Comparison of ENCODE assay signal across 11 cellular contexts in the genomic region with DNA sequence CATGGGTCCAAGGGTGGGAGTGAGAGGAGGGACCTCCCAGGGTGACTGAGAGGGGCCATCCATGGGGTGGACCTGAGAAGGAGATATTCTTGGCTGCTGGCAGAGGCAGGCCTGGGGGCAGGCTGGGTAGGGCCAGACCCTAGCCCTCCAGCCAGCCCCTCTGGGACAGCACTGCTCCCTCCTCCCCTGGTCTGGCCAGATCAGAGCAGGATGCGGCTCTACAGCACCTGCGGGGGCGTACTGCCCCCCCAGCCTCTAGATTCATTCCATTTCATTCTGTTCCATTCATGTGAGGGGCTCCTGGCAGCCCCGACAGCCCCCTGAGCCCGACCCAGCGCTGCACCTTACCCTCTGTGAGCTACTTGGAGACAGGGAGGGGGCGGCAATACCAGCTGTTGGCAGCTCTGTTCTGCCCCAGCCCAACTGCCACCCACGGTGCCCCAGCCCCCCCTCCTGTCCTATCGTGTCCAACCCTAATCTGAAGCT. TPM values are rescaled to one million over a fixed set of nuclear protein-coding genes. Genes with fewer than 3 reads are reported as not detected.
A peak's percentile ranks its signal among the peaks of the same experiment; 100 is the strongest.
DNase-seq lines count a peak whose midpoint lies in the region; ATAC-seq, FAIRE-seq and TF ChIP-seq lines count a peak whose summit lies in the region.
"Had no signal": no experiment of that assay in that cellular context is flagged by ENCODE, and none has a peak within 500 bp of the region (broad histone marks: within the 10 kb centered on the region; RNA-seq: fewer than 3 reads in every experiment).

No MANE protein-coding gene starts in this region.

- peaks cover 20% of the 10 kb centered on the region for H3K4me1 Mint-ChIP-seq in astrocyte (ENCODE audit: low read depth, unreplicated experiment)

- H3K4me3 ChIP-seq in DND-41 (ENCODE audit: low read depth in 1 of 2, low read length in 2 of 2) = no peak overlapping the region
- H3K4me3 ChIP-seq in astrocyte (ENCODE audit: insufficient read depth, low read depth, low read length) = peak overlapping the region; percentile 59
- H3K4me3 ChIP-seq in iPS-18a (ENCODE audit: low read length) = peak overlapping the region; percentile 59

- H3K9me3 ChIP-seq in DND-41 (ENCODE audit: insufficient read depth, low read length, severe bottlenecking) (no peaks in the 10 kb centered on the region), astrocyte (ENCODE audit: insufficient read depth, low read depth, low read length) (no peaks in the 10 kb centered on the region), iPS-18a (ENCODE audit: control insufficient read depth, low read depth, low read length) (no peaks in the 10 kb centered on the region)

- peaks cover 9% of the 10 kb centered on the region; the same call in 1 of the 2 replicates for H4K20me1 ChIP-seq in DND-41 (ENCODE audit: insufficient read depth, low read length)
- H4K20me1 ChIP-seq in astrocyte (ENCODE audit: insufficient read depth, low read length) = peaks cover 4% of the 10 kb centered on the region

- peaks cover 4% of the 10 kb centered on the region for H3K36me3 Mint-ChIP-seq in astrocyte (ENCODE audit: low read depth, unreplicated experiment)
- H3K36me3 Mint-ChIP-seq: immature natural killer cell had no signal

- H3K27me3 ChIP-seq in DND-41 (ENCODE audit: insufficient read depth, low read length, poor library complexity) (no peaks in the 10 kb centered on the region), astrocyte (ENCODE audit: insufficient read depth, low read length) (no peaks in the 10 kb centered on the region), iPS-18a (ENCODE audit: control insufficient read depth, insufficient read depth, low read length) (no peaks in the 10 kb centered on the region)

- intact Hi-C loops in sciatic nerve (cut with DNase I) = no loop called here

- no peak overlapping the region for H3K9ac ChIP-seq in DND-41 (ENCODE audit: low read depth, low read length)
- H3K9ac ChIP-seq in astrocyte (ENCODE audit: low read length) = peak overlapping the region; percentile 79
- H3K9ac ChIP-seq in iPS-18a (ENCODE audit: low read length) = no peak overlapping the region

- H3K79me2 ChIP-seq in DND-41 (ENCODE audit: insufficient read depth, low read length) = no peaks in the 10 kb centered on the region
- peaks cover 19% of the 10 kb centered on the region for H3K79me2 ChIP-seq in astrocyte (ENCODE audit: insufficient read depth, low read length)

- peak overlapping the region; percentile 50 for H3K4me3 Mint-ChIP-seq in astrocyte (ENCODE audit: unreplicated experiment)
- H3K4me3 Mint-ChIP-seq: immature natural killer cell had no signal

- H3K27me3 Mint-ChIP-seq in astrocyte (ENCODE audit: low read depth, unreplicated experiment) = peaks cover 20% of the 10 kb centered on the region

- FAIRE-seq in astrocyte (lab: Jason Lieb, UNC) (no peak), GM19239 (lab: Jason Lieb, UNC) (no peak)
- FAIRE-seq: colon had no signal

- ATAC-seq in DND-41 (ENCODE audit: insufficient read depth, low read depth) = 0 out of 3 replicates have a peak, but pooled peaks have one; percentile 29
- ATAC-seq in sciatic nerve = peak; percentile 20

- no peak overlapping the region for H2AFZ ChIP-seq in DND-41 (ENCODE audit: low read depth, low read length)
- H2AFZ ChIP-seq in astrocyte (ENCODE audit: low read depth, low read length) = peak overlapping the region; percentile 81

- TF ChIP-seq CTCF in DND-41 (IDR thresholded peaks at IDR 0.05; ENCODE audit: borderline replicate concordance, extremely low read depth, low read length, poor library complexity, severe bottlenecking) = no peak
- TF ChIP-seq CTCF in astrocyte (IDR thresholded peaks at IDR 0.05; ENCODE audit: insufficient read depth, low read depth, low read length) = no peak

- H3K27ac ChIP-seq in DND-41 (ENCODE audit: low read length) (no peak overlapping the region), astrocyte (ENCODE audit: low read depth, low read length) (peak overlapping the region; percentile 66), iPS-18a (ENCODE audit: low read length) (no peak overlapping the region)

- no peak overlapping the region for H3K27ac Mint-ChIP-seq in astrocyte (ENCODE audit: unreplicated experiment)
- H3K27ac Mint-ChIP-seq: immature natural killer cell had no signal

- H3K4me2 ChIP-seq in DND-41 (ENCODE audit: insufficient read depth, low read length) = no peak overlapping the region
- peak overlapping the region; percentile 91 for H3K4me2 ChIP-seq in astrocyte (ENCODE audit: low read length)

- DNase-seq in DND-41 = no peak
- no peak for DNase-seq in astrocyte (ENCODE audit: low read depth)
- no peak for DNase-seq in sciatic nerve (ENCODE audit: low spot score)
- no peak for DNase-seq in dermis blood vessel endothelial cell
- DNase-seq in SIG-M5 treated with dmso at 0.1 percent for 504 hours (lab: John Stamatoyannopoulos, UW; ENCODE audit: unreplicated experiment) = no peak
- DNase-seq in cerebellar nuclear complex (lab: John Stamatoyannopoulos, UW) = no peak
- DNase-seq in GM19239 (ENCODE audit: insufficient read length, low spot score) = no peak
- DNase-seq: immature natural killer cell; stimulated activated CD4-positive, alpha-beta T cell treated with anti-CD3 and anti-CD28 coated beads, Interleukin-15, amount 100 ng/mL, for 24 hours had no signal

- no peaks in the 10 kb centered on the region for H3K9me3 Mint-ChIP-seq in astrocyte (ENCODE audit: unreplicated experiment)
- H3K9me3 Mint-ChIP-seq: immature natural killer cell had no signal

- H3K36me3 ChIP-seq in DND-41 (ENCODE audit: insufficient read depth, low read length) (no peaks in the 10 kb centered on the region), astrocyte (ENCODE audit: insufficient read depth, low read length) (no peaks in the 10 kb centered on the region), iPS-18a (ENCODE audit: control insufficient read depth, low read depth, low read length) (no peaks in the 10 kb centered on the region)

- H3K4me1 ChIP-seq in DND-41 (ENCODE audit: insufficient read depth, low read length) (no peaks in the 10 kb centered on the region), astrocyte (ENCODE audit: insufficient read depth, low read length) (peaks cover 25% of the 10 kb centered on the region), iPS-18a (ENCODE audit: control insufficient read depth, low read depth, low read length) (peaks cover 29% of the 10 kb centered on the region)

RNA-seq across cellular contexts. Expression of gene MYRF, which starts 34.3 kb away (rescaled TPM):
- total RNA-seq in astrocyte = 39.5 and 53.9 TPM in 2 replicates
- 10.4 TPM for total RNA-seq in sciatic nerve
- 0.17 and 0.28 TPM in 2 replicates for total RNA-seq in dermis blood vessel endothelial cell

RNA-seq across cellular contexts. Expression of gene DAGLA, which starts 37.9 kb away (rescaled TPM):
- total RNA-seq in astrocyte (5.5 and 5.6 TPM in 2 replicates), sciatic nerve (4.8 TPM), dermis blood vessel endothelial cell (4.4 and 4.7 TPM in 2 replicates)

Comparison
In these comparisons a context has a peak if more than half of its experiments do, and no peak if none do; other contexts are left out.
1. H3K4me3 ChIP-seq: peak in astrocyte (single experiment) and iPS-18a (single experiment); none in DND-41 (0 of 2).